ENCODE assay signal across 1 cellular context in the genomic region with DNA sequence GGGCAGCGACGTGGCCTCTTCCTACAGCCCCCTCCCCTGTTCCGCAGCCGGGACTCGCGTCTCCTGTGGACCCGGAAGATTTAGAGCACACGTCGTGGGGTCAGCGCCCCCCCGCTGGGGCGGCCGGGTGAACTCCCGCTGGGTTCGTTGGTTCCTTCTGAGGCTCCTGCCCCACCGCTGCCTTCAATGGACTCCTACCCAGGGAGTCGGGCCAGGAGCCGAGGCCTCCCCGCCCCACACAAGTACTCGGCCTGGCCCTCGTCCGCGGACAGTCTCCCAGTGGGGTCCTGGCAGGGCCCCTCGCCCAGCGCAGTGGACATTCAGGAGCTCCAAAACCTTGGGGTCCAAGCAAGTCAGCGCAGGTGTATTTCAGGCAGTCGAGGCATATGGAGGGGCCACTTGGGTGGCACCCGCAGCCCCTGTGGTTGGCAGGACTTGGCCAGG.
TF ChIP-seq lines count a peak whose summit lies in the region.

No MANE protein-coding gene starts in this region.

TF ChIP-seq in HCT116, 20 proteins besides CTCF, POLR2A, EP300 and RAD21 (continued from another document):
- TF ChIP-seq CEBPB (IDR thresholded peaks at IDR 0.05; ENCODE audit: low read depth) = no peak
- TF ChIP-seq, protein P1, sequence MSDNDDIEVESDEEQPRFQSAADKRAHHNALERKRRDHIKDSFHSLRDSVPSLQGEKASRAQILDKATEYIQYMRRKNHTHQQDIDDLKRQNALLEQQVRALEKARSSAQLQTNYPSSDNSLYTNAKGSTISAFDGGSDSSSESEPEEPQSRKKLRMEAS (IDR thresholded peaks at IDR 0.05) = no peak
- TF ChIP-seq EZH2 (IDR thresholded peaks at IDR 0.05) = no peak
- no peak for TF ChIP-seq SP1 (IDR thresholded peaks at IDR 0.05; ENCODE audit: low read depth)
- TF ChIP-seq, protein P2, sequence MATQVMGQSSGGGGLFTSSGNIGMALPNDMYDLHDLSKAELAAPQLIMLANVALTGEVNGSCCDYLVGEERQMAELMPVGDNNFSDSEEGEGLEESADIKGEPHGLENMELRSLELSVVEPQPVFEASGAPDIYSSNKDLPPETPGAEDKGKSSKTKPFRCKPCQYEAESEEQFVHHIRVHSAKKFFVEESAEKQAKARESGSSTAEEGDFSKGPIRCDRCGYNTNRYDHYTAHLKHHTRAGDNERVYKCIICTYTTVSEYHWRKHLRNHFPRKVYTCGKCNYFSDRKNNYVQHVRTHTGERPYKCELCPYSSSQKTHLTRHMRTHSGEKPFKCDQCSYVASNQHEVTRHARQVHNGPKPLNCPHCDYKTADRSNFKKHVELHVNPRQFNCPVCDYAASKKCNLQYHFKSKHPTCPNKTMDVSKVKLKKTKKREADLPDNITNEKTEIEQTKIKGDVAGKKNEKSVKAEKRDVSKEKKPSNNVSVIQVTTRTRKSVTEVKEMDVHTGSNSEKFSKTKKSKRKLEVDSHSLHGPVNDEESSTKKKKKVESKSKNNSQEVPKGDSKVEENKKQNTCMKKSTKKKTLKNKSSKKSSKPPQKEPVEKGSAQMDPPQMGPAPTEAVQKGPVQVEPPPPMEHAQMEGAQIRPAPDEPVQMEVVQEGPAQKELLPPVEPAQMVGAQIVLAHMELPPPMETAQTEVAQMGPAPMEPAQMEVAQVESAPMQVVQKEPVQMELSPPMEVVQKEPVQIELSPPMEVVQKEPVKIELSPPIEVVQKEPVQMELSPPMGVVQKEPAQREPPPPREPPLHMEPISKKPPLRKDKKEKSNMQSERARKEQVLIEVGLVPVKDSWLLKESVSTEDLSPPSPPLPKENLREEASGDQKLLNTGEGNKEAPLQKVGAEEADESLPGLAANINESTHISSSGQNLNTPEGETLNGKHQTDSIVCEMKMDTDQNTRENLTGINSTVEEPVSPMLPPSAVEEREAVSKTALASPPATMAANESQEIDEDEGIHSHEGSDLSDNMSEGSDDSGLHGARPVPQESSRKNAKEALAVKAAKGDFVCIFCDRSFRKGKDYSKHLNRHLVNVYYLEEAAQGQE (IDR thresholded peaks at IDR 0.05; ENCODE audit: low read depth) = no peak
- no peak for TF ChIP-seq YY1 (IDR thresholded peaks at IDR 0.05; ENCODE audit: extremely low read depth, insufficient replicate concordance, low read depth, low read length)
- no peak for TF ChIP-seq SIN3A (IDR thresholded peaks at IDR 0.05; ENCODE audit: low read depth)
- TF ChIP-seq SRF (IDR thresholded peaks at IDR 0.05; ENCODE audit: low read depth) = no peak
